In the genomic region with DNA sequence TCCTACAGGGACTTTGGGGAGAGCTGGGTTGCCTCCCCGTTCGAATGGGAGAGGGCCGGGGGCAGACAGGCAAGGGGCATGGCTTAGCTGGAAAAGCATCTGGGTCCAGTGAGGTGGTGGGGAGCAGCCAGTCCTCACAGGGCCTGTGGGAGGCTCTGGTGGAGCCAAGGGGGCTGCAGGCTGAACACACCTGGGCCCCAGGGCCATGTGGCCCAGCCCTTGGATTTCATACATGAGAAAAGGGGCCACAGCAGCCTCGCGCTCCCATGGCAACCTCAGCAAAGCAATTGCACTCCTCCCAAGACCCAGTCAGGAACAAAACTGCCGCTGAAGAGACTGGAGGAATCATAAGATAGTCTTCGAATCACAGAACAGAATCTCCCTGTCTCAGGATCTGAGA, we compare ENCODE assay signal across 12 cellular contexts.
"Had no signal": no experiment of that assay in that cellular context is flagged by ENCODE, and none has a peak within 500 bp of the region (broad histone marks: within the 10 kb centered on the region; RNA-seq: fewer than 3 reads in every experiment).

No MANE protein-coding gene starts in this region.

- DNase-seq: activated CD4-positive, alpha-beta memory T cell treated with anti-CD3 and anti-CD28 coated beads for 36 hours; activated CD4-positive, alpha-beta T cell treated with anti-CD3 and anti-CD28 coated beads for 1 hour; activated CD8-positive, alpha-beta memory T cell treated with anti-CD3 and anti-CD28 coated beads, Interleukin-2, amount 10 ng/mL, durations not matched to agents 7 days and 5 days; activated naive CD4-positive, alpha-beta T cell treated with anti-CD3 and anti-CD28 coated beads, Interleukin-2, amount 10 ng/mL, durations not matched to agents 7 days and 5 days; activated T-cell treated with anti-CD3 and anti-CD28 coated beads, Interleukin-2, amount 50 U/mL, for 1 hour; colonic mucosa; effector CD4-positive, alpha-beta T cell; foreskin fibroblast; pancreas; stimulated activated naive CD8-positive, alpha-beta T cell treated with anti-CD3 and anti-CD28 coated beads, Interleukin-15, Interleukin-2, amounts not matched to agents 100 U/mL and 50 U/mL, for 24 hours; SW 1271 had no signal

- H3K9me3 Mint-ChIP-seq: activated CD4-positive, alpha-beta memory T cell treated with anti-CD3 and anti-CD28 coated beads for 36 hours; activated naive CD4-positive, alpha-beta T cell treated with anti-CD3 and anti-CD28 coated beads, Interleukin-2, amount 10 ng/mL, durations not matched to agents 7 days and 5 days had no signal

- H3K27me3 Mint-ChIP-seq: activated CD4-positive, alpha-beta memory T cell treated with anti-CD3 and anti-CD28 coated beads for 36 hours; activated CD8-positive, alpha-beta memory T cell treated with anti-CD3 and anti-CD28 coated beads, Interleukin-2, amount 10 ng/mL, durations not matched to agents 7 days and 5 days; activated naive CD4-positive, alpha-beta T cell treated with anti-CD3 and anti-CD28 coated beads, Interleukin-2, amount 10 ng/mL, durations not matched to agents 7 days and 5 days had no signal

- ATAC-seq: activated CD8-positive, alpha-beta memory T cell treated with anti-CD3 and anti-CD28 coated beads, Interleukin-2, amount 10 ng/mL, durations not matched to agents 7 days and 5 days; sciatic nerve; stimulated activated naive CD8-positive, alpha-beta T cell treated with anti-CD3 and anti-CD28 coated beads, Interleukin-15, Interleukin-2, amounts not matched to agents 100 U/mL and 50 U/mL, for 24 hours had no signal

- H3K4me1 ChIP-seq: colonic mucosa, pancreas had no signal

- H3K27ac ChIP-seq: colonic mucosa had no signal

- H3K27ac Mint-ChIP-seq: activated CD4-positive, alpha-beta memory T cell treated with anti-CD3 and anti-CD28 coated beads for 36 hours; activated CD8-positive, alpha-beta memory T cell treated with anti-CD3 and anti-CD28 coated beads, Interleukin-2, amount 10 ng/mL, durations not matched to agents 7 days and 5 days; activated naive CD4-positive, alpha-beta T cell treated with anti-CD3 and anti-CD28 coated beads, Interleukin-2, amount 10 ng/mL, durations not matched to agents 7 days and 5 days had no signal

- H3K4me3 ChIP-seq: colonic mucosa, pancreas had no signal

- H3K9me3 ChIP-seq: colonic mucosa, pancreas had no signal

- H3K36me3 Mint-ChIP-seq: activated CD8-positive, alpha-beta memory T cell treated with anti-CD3 and anti-CD28 coated beads, Interleukin-2, amount 10 ng/mL, durations not matched to agents 7 days and 5 days had no signal

- H3K27me3 ChIP-seq: colonic mucosa, pancreas had no signal

- H3K36me3 ChIP-seq: colonic mucosa, pancreas had no signal

- H3K4me3 Mint-ChIP-seq: activated CD4-positive, alpha-beta memory T cell treated with anti-CD3 and anti-CD28 coated beads for 36 hours; activated CD8-positive, alpha-beta memory T cell treated with anti-CD3 and anti-CD28 coated beads, Interleukin-2, amount 10 ng/mL, durations not matched to agents 7 days and 5 days; activated naive CD4-positive, alpha-beta T cell treated with anti-CD3 and anti-CD28 coated beads, Interleukin-2, amount 10 ng/mL, durations not matched to agents 7 days and 5 days had no signal
